ENCODE assay signal across 8 cellular contexts in the genomic region with DNA sequence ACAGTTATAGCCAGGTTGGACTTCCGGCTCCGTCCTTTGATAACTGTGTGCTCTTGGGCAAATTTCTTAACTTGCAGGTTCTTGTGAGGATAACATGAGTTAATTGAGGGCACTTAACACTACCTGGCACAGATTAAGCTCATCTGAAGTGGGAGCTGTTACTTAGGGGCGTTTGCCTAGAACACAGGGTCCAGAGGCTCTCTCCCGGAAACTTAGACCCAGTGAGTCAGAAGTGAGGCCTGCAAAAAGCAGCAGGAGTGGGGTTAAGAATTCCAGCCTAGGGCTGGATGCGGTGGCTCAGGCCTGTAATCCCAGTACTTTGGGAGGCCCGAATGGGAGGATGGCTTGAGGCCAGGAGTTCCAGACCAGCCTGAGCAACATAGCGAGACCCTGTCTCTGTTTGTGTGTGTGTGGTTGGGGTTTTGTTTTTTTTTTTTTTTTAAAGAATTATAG. TPM values are rescaled to one million over a fixed set of nuclear protein-coding genes. Genes with fewer than 3 reads are reported as not detected.
DNase-seq lines count a peak whose midpoint lies in the region; ATAC-seq and TF ChIP-seq lines count a peak whose summit lies in the region.

No MANE protein-coding gene starts in this region.

- DNase-seq in right atrium auricular region (ENCODE audit: low spot score) (no peak), Right ventricle myocardium superior (no peak), brain microvascular endothelial cell (peak; percentile 65), mesendoderm (peak; percentile 60), NCI-H748 treated with DMSO at 0.1 percent for 48 hours (lab: John Stamatoyannopoulos, UW) (no peak), midbrain (lab: John Stamatoyannopoulos, UW) (no peak), NCI-H748 (lab: John Stamatoyannopoulos, UW; ENCODE audit: unreplicated experiment) (no peak), GOT3 (lab: John Stamatoyannopoulos, UW) (no peak)

- ATAC-seq in Right ventricle myocardium superior (ENCODE audit: poor library complexity) = no peak

- no peak overlapping the region for H2BK120ac ChIP-seq in mesendoderm (ENCODE audit: low read depth, low read length)

- no peak overlapping the region for H4K5ac ChIP-seq in mesendoderm (ENCODE audit: low read length)

- H3K4ac ChIP-seq in mesendoderm (ENCODE audit: low read depth, low read length) = no peak overlapping the region

- no peak overlapping the region for H3K56ac ChIP-seq in mesendoderm (ENCODE audit: low read length)

- H3K4me1 ChIP-seq in right atrium auricular region (peaks cover 0 to 80% of the 10 kb centered on the region in 2 donors), mesendoderm (ENCODE audit: control insufficient read depth, low read depth, low read length) (peaks cover 8% of the 10 kb centered on the region)

- no peaks in the 10 kb centered on the region for H3K9me3 ChIP-seq in right atrium auricular region

- H2BK5ac ChIP-seq in mesendoderm (ENCODE audit: low read length) = no peak overlapping the region

- peaks cover 10% of the 10 kb centered on the region for H3K36me3 ChIP-seq in right atrium auricular region
- peaks cover 2% of the 10 kb centered on the region for H3K36me3 ChIP-seq in brain microvascular endothelial cell (replicated peaks)
- H3K36me3 ChIP-seq in mesendoderm (ENCODE audit: control insufficient read depth, insufficient read depth, low read length) = peaks cover 2% of the 10 kb centered on the region

- peaks cover 9% of the 10 kb centered on the region for H3K79me2 ChIP-seq in mesendoderm (ENCODE audit: control insufficient read depth, insufficient read depth, low read length)

- no peak overlapping the region for H3K23ac ChIP-seq in mesendoderm (ENCODE audit: low read length)

- H3K79me1 ChIP-seq in mesendoderm (ENCODE audit: low read length) = peaks cover 5% of the 10 kb centered on the region

- in situ Hi-C loops in brain microvascular endothelial cell (cut with HindIII; ENCODE audit: low pct_ligation_motif_present, low sequenced_read_pairs) = no loop called here

- H3K4me3 ChIP-seq in right atrium auricular region (peak overlapping the region; percentile 66 to 74), brain microvascular endothelial cell (ENCODE audit: low read depth, low read length) (peak overlapping the region; percentile 81), mesendoderm (ENCODE audit: low read length) (no peak overlapping the region)

- H3K18ac ChIP-seq in mesendoderm (ENCODE audit: low read length) = no peak overlapping the region

- H2AK5ac ChIP-seq in mesendoderm (ENCODE audit: low read length) = no peak overlapping the region

- no peak overlapping the region for H3K9ac ChIP-seq in mesendoderm (ENCODE audit: low read length)

- WGBS in mesendoderm (ENCODE audit: extremely low coverage, insufficient coverage, low lambda C conversion rate) = no CpG with 5 or more reads among the region's 7 CpGs

- TF ChIP-seq CTCF in right atrium auricular region (IDR thresholded peaks at IDR 0.05) (no peak), brain microvascular endothelial cell (IDR thresholded peaks at IDR 0.05; ENCODE audit: low read depth, low read length, missing control alignments) (no peak)

- H3K27ac ChIP-seq in right atrium auricular region (peak overlapping the region; percentile 81 to 84), brain microvascular endothelial cell (peak overlapping the region; percentile 68), mesendoderm (ENCODE audit: low read depth, low read length) (no peak overlapping the region)

- H2BK15ac ChIP-seq in mesendoderm (replicated peaks; ENCODE audit: low read depth) = no peak overlapping the region

- H4K8ac ChIP-seq in mesendoderm (ENCODE audit: low read depth, low read length) = no peak overlapping the region

- intact Hi-C loops in Right ventricle myocardium superior (cut with DNase I) = no loop called here

- H3K27me3 ChIP-seq in right atrium auricular region = no peaks in the 10 kb centered on the region
- H3K27me3 ChIP-seq in brain microvascular endothelial cell (replicated peaks) = no peaks in the 10 kb centered on the region
- no peaks in the 10 kb centered on the region for H3K27me3 ChIP-seq in mesendoderm (ENCODE audit: insufficient read depth, low read length, poor library complexity)

- no peak overlapping the region for H3K4me2 ChIP-seq in mesendoderm (ENCODE audit: low read length)

RNA-seq across cellular contexts. Expression of gene MVP, which starts 1.4 kb away (rescaled TPM):
- 10 to 100 TPM; 44.4 to 77.9 TPM for total RNA-seq in right atrium auricular region
- total RNA-seq in Right ventricle myocardium superior = 45.5 TPM
- polyA plus RNA-seq in mesendoderm (2013, experiment 1 of 2) = 0.13 TPM
- polyA plus RNA-seq in mesendoderm (2013, experiment 2 of 2) = 0.18 TPM

RNA-seq across cellular contexts. Expression of gene PAGR1, which starts 5.7 kb away (rescaled TPM):
- 10 to 100 TPM; 23.5 to 27.3 TPM for total RNA-seq in right atrium auricular region
- total RNA-seq in Right ventricle myocardium superior = 14.7 TPM
- polyA plus RNA-seq in mesendoderm (2013, experiment 1 of 2) = 59.4 TPM
- polyA plus RNA-seq in mesendoderm (2013, experiment 2 of 2) = 59.3 TPM

RNA-seq across cellular contexts. Expression of gene PRRT2, which starts 9.7 kb away (rescaled TPM):
- total RNA-seq in right atrium auricular region = under 1 TPM; 0.51 to 0.52 TPM
- total RNA-seq in Right ventricle myocardium superior = 3.3 TPM
- 2.4 TPM for polyA plus RNA-seq in mesendoderm (2013, experiment 1 of 2)
- 2.5 TPM for polyA plus RNA-seq in mesendoderm (2013, experiment 2 of 2)

RNA-seq across cellular contexts. Expression of gene MAZ, which starts 15.4 kb away (rescaled TPM):
- total RNA-seq in right atrium auricular region = 10 to 100 TPM; 33.0 to 86.6 TPM
- 74.0 TPM for total RNA-seq in Right ventricle myocardium superior
- polyA plus RNA-seq in mesendoderm (2013, experiment 1 of 2) = 156 TPM
- polyA plus RNA-seq in mesendoderm (2013, experiment 2 of 2) = 158 TPM

RNA-seq across cellular contexts. Expression of gene KIF22, which starts 31.1 kb away (rescaled TPM):
- total RNA-seq in right atrium auricular region (10 to 100 TPM; 10.1 to 17.1 TPM), Right ventricle myocardium superior (59.8 TPM)
- polyA plus RNA-seq in mesendoderm (2013, experiment 1 of 2) = 74.0 TPM
- 75.7 TPM for polyA plus RNA-seq in mesendoderm (2013, experiment 2 of 2)

Comparison
In these comparisons a context has a peak if more than half of its experiments do, and no peak if none do; other contexts are left out.
1. DNase-seq: peak in brain microvascular endothelial cell (single experiment) and mesendoderm (single experiment); none in right atrium auricular region (single experiment), Right ventricle myocardium superior (single experiment), NCI-H748 treated with DMSO at 0.1 percent for 48 hours (single experiment), midbrain (single experiment), NCI-H748 (single experiment) and GOT3 (single experiment).